8 cellular contexts compared by ENCODE assay signal in genomic region chr11:64247729-64248531, GRCh38. TPM values are rescaled to one million over a fixed set of nuclear protein-coding genes. Genes with fewer than 3 reads are reported as not detected.
A peak's percentile ranks its signal among the peaks of the same experiment; 100 is the strongest.
DNase-seq lines count a peak whose midpoint lies in the region; ATAC-seq, FAIRE-seq and TF ChIP-seq lines count a peak whose summit lies in the region.

No MANE protein-coding gene starts in this region.

- 19% methylated on average over 30 of the region's 31 CpGs for WGBS in K562 (ENCODE audit: insufficient coverage, low coverage, missing lambda C conversion rate)

- H3K9me3 ChIP-seq in K562 (replicated peaks; ENCODE audit: control insufficient read depth, insufficient read depth, low read depth, low read length) = no peaks in the 10 kb centered on the region
- no peaks in the 10 kb centered on the region for H3K9me3 ChIP-seq in left lung
- H3K9me3 ChIP-seq in tibial artery = no peaks in the 10 kb centered on the region

- peaks cover 32% of the 10 kb centered on the region for H3K36me3 ChIP-seq in K562 (ENCODE audit: control insufficient read depth, insufficient read depth, low read length)
- H3K36me3 ChIP-seq in left lung = peaks cover 0 to 15% of the 10 kb centered on the region in 2 donors
- peaks cover 0 to 14% (median 0%) of the 10 kb centered on the region in 3 donors for H3K36me3 ChIP-seq in tibial artery

- CTCF ChIA-PET in K562 (lab: Yijun Ruan, JAX; ENCODE audit: low intra/inter-chr PET ratio) = no interaction called here

- H3K79me2 ChIP-seq in K562 (ENCODE audit: control insufficient read depth, insufficient read depth, low read length) = peaks cover 50% of the 10 kb centered on the region

- peak overlapping the region; percentile 71 for H2AFZ ChIP-seq in K562 (ENCODE audit: low read depth, low read length)

- no peak for TF ChIP-seq EP300 in K562 (IDR thresholded peaks at IDR 0.05; ENCODE audit: low read length)

- H3K4me1 Mint-ChIP-seq in activated T-cell treated with anti-CD3 and anti-CD28 coated beads, Interleukin-2, amount 50 U/mL, for 24 hours (ENCODE audit: low read depth) = peaks cover 39% of the 10 kb centered on the region

- ATAC-seq in K562 (peak; percentile 18), left lung (peak; percentile 0), sciatic nerve (no peak)

- H3K27ac ChIP-seq in K562 (ENCODE audit: extremely low read depth, low read depth, low read length) (peak overlapping the region; percentile 85), left lung (peak overlapping the region; percentile 84 to 90), tibial artery (peak overlapping the region; percentile 87)

- H3K27me3 Mint-ChIP-seq in activated T-cell treated with anti-CD3 and anti-CD28 coated beads, Interleukin-2, amount 50 U/mL, for 24 hours = no peaks in the 10 kb centered on the region

- peaks cover 2% of the 10 kb centered on the region for H4K20me1 ChIP-seq in K562 (replicated peaks; ENCODE audit: control insufficient read depth, insufficient read depth, low read length)

- no TSS peak for BruUV-seq in K562 (replicated peaks; lab: Mats Ljungman, UMichigan)

- H3K4me3 Mint-ChIP-seq in activated T-cell treated with anti-CD3 and anti-CD28 coated beads, Interleukin-2, amount 50 U/mL, for 24 hours = peak overlapping the region; percentile 64

- peak; percentile 37 for FAIRE-seq in K562 (lab: Jason Lieb, UNC)

- no peak overlapping the region for H3K27ac Mint-ChIP-seq in activated T-cell treated with anti-CD3 and anti-CD28 coated beads, Interleukin-2, amount 50 U/mL, for 24 hours

- H3K27me3 ChIP-seq in K562 (ENCODE audit: control insufficient read depth in 2 of 2, insufficient read depth in 2 of 2, low read length in 2 of 2) = no peaks in the 10 kb centered on the region
- H3K27me3 ChIP-seq in left lung = no peaks in the 10 kb centered on the region
- no peaks in the 10 kb centered on the region for H3K27me3 ChIP-seq in tibial artery

- no peak for TF ChIP-seq POLR2A in K562 (conservative IDR thresholded peaks at IDR 0.05)

- no peak for TF ChIP-seq RAD21 in K562 (CRISPR knock-in tag; conservative IDR thresholded peaks at IDR 0.05 in 1 of 2, IDR thresholded peaks at IDR 0.05 in 1 of 2)

- TF ChIP-seq CTCF in K562 (IDR thresholded peaks at IDR 0.05 in 2 of 3, conservative IDR thresholded peaks at IDR 0.05 in 1 of 3; ENCODE audit: insufficient read depth in 2 of 3, low read depth in 1 of 3, low read length in 3 of 3) (no peak), left lung (IDR thresholded peaks at IDR 0.05) (no peak), tibial artery (IDR thresholded peaks at IDR 0.05) (no peak)

- no peaks in the 10 kb centered on the region for H3K9me1 ChIP-seq in K562 (ENCODE audit: control insufficient read depth, insufficient read depth, low read length)

- peaks cover 32% of the 10 kb centered on the region for H3K36me3 Mint-ChIP-seq in activated T-cell treated with anti-CD3 and anti-CD28 coated beads, Interleukin-2, amount 50 U/mL, for 24 hours (ENCODE audit: low read depth)

- no peak for DNase-seq in activated T-cell treated with anti-CD3 and anti-CD28 coated beads, Interleukin-2, amount 50 U/mL, for 24 hours
- DNase-seq in activated T-cell treated with anti-CD3 and anti-CD28 coated beads for 4 hours = no peak
- DNase-seq in K562 (ENCODE audit: extremely low read depth in 1 of 4, low spot score in 3 of 4) = no peak
- DNase-seq in left lung = no peak
- DNase-seq in tibial artery = no peak
- no peak for DNase-seq in AG08396 (ENCODE audit: low spot score)
- no peak for DNase-seq in sciatic nerve (ENCODE audit: low spot score)
- DNase-seq in T1000 (lab: John Stamatoyannopoulos, UW) = no peak

- in situ Hi-C loops in K562 (cut with MboI) = no loop called here

- intact Hi-C loops in K562 (cut with micrococcal nuclease) = loop anchor here (2.0 to 10.0 kb wide), 3 partner anchors 21 to 57 kb away; partner anchors contain the start of genes CATSPERZ, ESRRA and FERMT3
- intact Hi-C loops in left lung (cut with DNase I) = no loop called here
- intact Hi-C loops in tibial artery (cut with DNase I; ENCODE audit: low total_unique reads) = no loop called here
- intact Hi-C loops in sciatic nerve (cut with DNase I) = no loop called here

- no peaks in the 10 kb centered on the region for H3K9me3 Mint-ChIP-seq in activated T-cell treated with anti-CD3 and anti-CD28 coated beads, Interleukin-2, amount 50 U/mL, for 24 hours

- H3K4me1 ChIP-seq in K562 (replicated peaks in 1 of 2; ENCODE audit: control insufficient read depth in 2 of 2, insufficient read depth in 2 of 2, low read length in 2 of 2) = peaks cover 42 to 92% of the 10 kb centered on the region in 2 experiments
- H3K4me1 ChIP-seq in left lung = peaks cover 16 to 64% of the 10 kb centered on the region in 2 donors
- peaks cover 0 to 61% (median 48%) of the 10 kb centered on the region in 4 donors for H3K4me1 ChIP-seq in tibial artery

- peak overlapping the region; percentile 87 for H3K4me2 ChIP-seq in K562 (ENCODE audit: insufficient read depth, low read length)

- peak overlapping the region; percentile 80 to 95 for H3K9ac ChIP-seq in K562 (ENCODE audit: insufficient read depth in 1 of 2, low read depth in 2 of 2, low read length in 2 of 2)

- POLR2A ChIA-PET in K562 (lab: Yijun Ruan, JAX) = interaction anchor here (0.6 to 7.8 kb wide), 12 partner anchors 8 to 62 kb away, joined by 3 to 58 read pairs (median 4); partner anchors contain the start of genes FERMT3 and STIP1

- peak overlapping the region; percentile 98 for H3K4me3 ChIP-seq in K562
- H3K4me3 ChIP-seq in left lung = peak overlapping the region; percentile 56 to 77
- peak overlapping the region; percentile 62 to 79 for H3K4me3 ChIP-seq in tibial artery

RNA-seq across cellular contexts. Expression of gene PPP1R14B, which starts 1.2 kb away (rescaled TPM):
- 22.4 and 60.4 TPM in 2 replicates for total RNA-seq in K562 (2011; cell fraction: chromatin; rRNA removed; ENCODE audit: low replicate concordance)
- total RNA-seq in K562 (2011; cell fraction: nucleolus; rRNA removed) = 71.5 and 97.6 TPM in 2 replicates
- 71.8 and 129 TPM in 2 replicates for total RNA-seq in K562 (2011; cell fraction: nucleoplasm; rRNA removed)
- total RNA-seq in K562 (2014; rRNA removed) = 566 and 592 TPM in 2 replicates
- total RNA-seq in K562 (2014; rRNA removed; fragmentation: Illumina TruSeq; extraction: Trizol) = 114 and 162 TPM in 2 replicates
- total RNA-seq in K562 (2015; rRNA removed; fragmentation: Illumina TruSeq; extraction: Trizol) = 300 and 321 TPM in 2 replicates
- total RNA-seq in K562 (2021) = 391 and 402 TPM in 2 replicates
- polyA plus RNA-seq in K562 (2011; rRNA removed) = 182 and 196 TPM in 2 replicates
- 198 and 362 TPM in 2 replicates for polyA plus RNA-seq in K562 (2011; cell fraction: cytosol; rRNA removed)
- 169 and 217 TPM in 2 replicates for polyA plus RNA-seq in K562 (2011; cell fraction: nucleus; rRNA removed)
- polyA plus RNA-seq in K562 (2012) = 195 and 318 TPM in 2 replicates
- 212 and 254 TPM in 2 replicates for polyA plus RNA-seq in K562 (2014; fragmentation: Illumina TruSeq; extraction: Trizol)
- 10 to 100 TPM in 1 of 2 experiments, 1 to 10 TPM in 1; 7.7 to 17.5 TPM for polyA plus RNA-seq in K562 (2014; fragmentation: Nextera tagmentation; extraction: Ambion mirVana)
- polyA plus RNA-seq in K562 (2014; rRNA removed) = 312 and 380 TPM in 2 replicates
- polyA minus RNA-seq in K562 (2011; rRNA and poly(A)+ RNA removed) = 33.2 and 49.9 TPM in 2 replicates
- polyA minus RNA-seq in K562 (2011; cell fraction: cytosol; rRNA and poly(A)+ RNA removed) = 84.7 and 86.5 TPM in 2 replicates
- 27.9 and 34.1 TPM in 2 replicates for polyA minus RNA-seq in K562 (2011; cell fraction: nucleus; rRNA and poly(A)+ RNA removed)
- total RNA-seq in left lung = 100 to 1,000 TPM; 154 to 200 TPM
- 48.8 TPM for total RNA-seq in sciatic nerve

RNA-seq across cellular contexts. Expression of gene PLCB3, which starts 3.4 kb away (rescaled TPM):
- total RNA-seq in K562 (2011; cell fraction: chromatin; rRNA removed; ENCODE audit: low replicate concordance) = 41.0 and 132 TPM in 2 replicates
- 77.6 and 79.7 TPM in 2 replicates for total RNA-seq in K562 (2011; cell fraction: nucleolus; rRNA removed)
- total RNA-seq in K562 (2011; cell fraction: nucleoplasm; rRNA removed) = 28.1 and 43.7 TPM in 2 replicates
- 33.6 and 42.5 TPM in 2 replicates for total RNA-seq in K562 (2014; rRNA removed)
- 7.0 and 8.4 TPM in 2 replicates for total RNA-seq in K562 (2014; rRNA removed; fragmentation: Illumina TruSeq; extraction: Trizol)
- total RNA-seq in K562 (2015; rRNA removed; fragmentation: Illumina TruSeq; extraction: Trizol) = 14.6 and 14.9 TPM in 2 replicates
- total RNA-seq in K562 (2021) = 37.1 and 44.8 TPM in 2 replicates
- polyA plus RNA-seq in K562 (2011; rRNA removed) = 11.5 and 18.0 TPM in 2 replicates
- 10.3 and 18.2 TPM in 2 replicates for polyA plus RNA-seq in K562 (2011; cell fraction: cytosol; rRNA removed)
- polyA plus RNA-seq in K562 (2011; cell fraction: nucleus; rRNA removed) = 77.2 and 104 TPM in 2 replicates
- 23.9 and 26.4 TPM in 2 replicates for polyA plus RNA-seq in K562 (2012)
- polyA plus RNA-seq in K562 (2014; fragmentation: Illumina TruSeq; extraction: Trizol) = 16.0 and 23.9 TPM in 2 replicates
- polyA plus RNA-seq in K562 (2014; fragmentation: Nextera tagmentation; extraction: Ambion mirVana) = under 1 TPM; 0.31 to 0.37 TPM
- polyA plus RNA-seq in K562 (2014; rRNA removed) = 24.7 and 27.6 TPM in 2 replicates
- 9.7 and 13.1 TPM in 2 replicates for polyA minus RNA-seq in K562 (2011; rRNA and poly(A)+ RNA removed)
- polyA minus RNA-seq in K562 (2011; cell fraction: cytosol; rRNA and poly(A)+ RNA removed) = 19.2 and 19.7 TPM in 2 replicates
- polyA minus RNA-seq in K562 (2011; cell fraction: nucleus; rRNA and poly(A)+ RNA removed) = 20.1 and 25.0 TPM in 2 replicates
- 10 to 100 TPM; 39.1 to 42.7 TPM for total RNA-seq in left lung
- total RNA-seq in sciatic nerve = 23.6 TPM

RNA-seq across cellular contexts. Expression of gene FKBP2, which starts 7.0 kb away (rescaled TPM):
- total RNA-seq in K562 (2011; cell fraction: chromatin; rRNA removed; ENCODE audit: low replicate concordance) = 24.7 and 45.5 TPM in 2 replicates
- 58.4 and 66.4 TPM in 2 replicates for total RNA-seq in K562 (2011; cell fraction: nucleolus; rRNA removed)
- 56.3 and 59.5 TPM in 2 replicates for total RNA-seq in K562 (2011; cell fraction: nucleoplasm; rRNA removed)
- total RNA-seq in K562 (2014; rRNA removed) (151 TPM in 2 replicates), K562 (2014; rRNA removed; fragmentation: Illumina TruSeq; extraction: Trizol) (28.0 and 49.2 TPM in 2 replicates), K562 (2015; rRNA removed; fragmentation: Illumina TruSeq; extraction: Trizol) (73.1 and 79.0 TPM in 2 replicates), K562 (2021) (44.5 and 58.1 TPM in 2 replicates), left lung (10 to 100 TPM; 61.9 to 66.1 TPM), sciatic nerve (56.2 TPM)
- polyA plus RNA-seq in K562 (2011; rRNA removed) (30.8 and 36.6 TPM in 2 replicates), K562 (2014; fragmentation: Illumina TruSeq; extraction: Trizol) (71.7 and 83.5 TPM in 2 replicates), K562 (2014; fragmentation: Nextera tagmentation; extraction: Ambion mirVana) (10 to 100 TPM in 1 of 2 experiments, 1 to 10 TPM in 1; 3.5 to 27.1 TPM), K562 (2014; rRNA removed) (92.2 and 110 TPM in 2 replicates)
- polyA plus RNA-seq in K562 (2011; cell fraction: cytosol; rRNA removed) = 60.1 and 75.2 TPM in 2 replicates
- 52.4 and 56.6 TPM in 2 replicates for polyA plus RNA-seq in K562 (2011; cell fraction: nucleus; rRNA removed)
- polyA plus RNA-seq in K562 (2012) = 115 and 123 TPM in 2 replicates
- polyA minus RNA-seq in K562 (2011; rRNA and poly(A)+ RNA removed) = 10.6 and 16.1 TPM in 2 replicates
- 33.8 and 40.5 TPM in 2 replicates for polyA minus RNA-seq in K562 (2011; cell fraction: cytosol; rRNA and poly(A)+ RNA removed)
- polyA minus RNA-seq in K562 (2011; cell fraction: nucleus; rRNA and poly(A)+ RNA removed) = 7.8 and 14.2 TPM in 2 replicates

RNA-seq across cellular contexts. Expression of gene VEGFB, which starts 13.5 kb away (rescaled TPM):
- 16.1 and 40.0 TPM in 2 replicates for total RNA-seq in K562 (2011; cell fraction: chromatin; rRNA removed; ENCODE audit: low replicate concordance)
- total RNA-seq in K562 (2011; cell fraction: nucleolus; rRNA removed) = 23.4 and 32.0 TPM in 2 replicates
- total RNA-seq in K562 (2011; cell fraction: nucleoplasm; rRNA removed) = 31.9 and 33.0 TPM in 2 replicates
- total RNA-seq in K562 (2014; rRNA removed) = 28.2 and 44.3 TPM in 2 replicates
- 21.0 and 22.6 TPM in 2 replicates for total RNA-seq in K562 (2014; rRNA removed; fragmentation: Illumina TruSeq; extraction: Trizol)
- 25.7 and 28.0 TPM in 2 replicates for total RNA-seq in K562 (2015; rRNA removed; fragmentation: Illumina TruSeq; extraction: Trizol)
- 83.4 and 88.3 TPM in 2 replicates for total RNA-seq in K562 (2021)
- 11.0 and 13.5 TPM in 2 replicates for polyA plus RNA-seq in K562 (2011; rRNA removed)
- 12.1 and 16.0 TPM in 2 replicates for polyA plus RNA-seq in K562 (2011; cell fraction: cytosol; rRNA removed)
- 25.1 and 26.2 TPM in 2 replicates for polyA plus RNA-seq in K562 (2011; cell fraction: nucleus; rRNA removed)
- 97.3 and 181 TPM in 2 replicates for polyA plus RNA-seq in K562 (2012)
- polyA plus RNA-seq in K562 (2014; fragmentation: Illumina TruSeq; extraction: Trizol) = 35.2 and 41.4 TPM in 2 replicates
- polyA plus RNA-seq in K562 (2014; fragmentation: Nextera tagmentation; extraction: Ambion mirVana) = 10 to 100 TPM; 12.0 to 12.1 TPM
- polyA plus RNA-seq in K562 (2014; rRNA removed) = 31.8 and 35.8 TPM in 2 replicates
- 4.2 and 6.2 TPM in 2 replicates for polyA minus RNA-seq in K562 (2011; rRNA and poly(A)+ RNA removed)
- 21.2 and 26.0 TPM in 2 replicates for polyA minus RNA-seq in K562 (2011; cell fraction: cytosol; rRNA and poly(A)+ RNA removed)
- polyA minus RNA-seq in K562 (2011; cell fraction: nucleus; rRNA and poly(A)+ RNA removed) = 3.2 and 4.9 TPM in 2 replicates
- 100 to 1,000 TPM; 107 to 132 TPM for total RNA-seq in left lung
- total RNA-seq in sciatic nerve = 134 TPM

RNA-seq across cellular contexts. Expression of gene DNAJC4, which starts 17.6 kb away (rescaled TPM):
- total RNA-seq in K562 (2011; cell fraction: chromatin; rRNA removed; ENCODE audit: low replicate concordance) = 39.7 and 112 TPM in 2 replicates
- total RNA-seq in K562 (2011; cell fraction: nucleolus; rRNA removed) = 78.0 and 98.9 TPM in 2 replicates
- total RNA-seq in K562 (2011; cell fraction: nucleoplasm; rRNA removed) = 64.2 and 65.8 TPM in 2 replicates
- 16.4 and 20.2 TPM in 2 replicates for total RNA-seq in K562 (2014; rRNA removed)
- 6.6 and 11.2 TPM in 2 replicates for total RNA-seq in K562 (2014; rRNA removed; fragmentation: Illumina TruSeq; extraction: Trizol)
- total RNA-seq in K562 (2015; rRNA removed; fragmentation: Illumina TruSeq; extraction: Trizol) = 19.3 and 19.9 TPM in 2 replicates
- total RNA-seq in K562 (2021) = 27.6 and 31.8 TPM in 2 replicates
- 23.9 and 45.1 TPM in 2 replicates for polyA plus RNA-seq in K562 (2011; rRNA removed)
- polyA plus RNA-seq in K562 (2011; cell fraction: cytosol; rRNA removed) = 30.8 and 65.5 TPM in 2 replicates
- 110 and 164 TPM in 2 replicates for polyA plus RNA-seq in K562 (2011; cell fraction: nucleus; rRNA removed)
- polyA plus RNA-seq in K562 (2012) = 34.0 and 79.2 TPM in 2 replicates
- polyA plus RNA-seq in K562 (2014; fragmentation: Illumina TruSeq; extraction: Trizol) = 28.0 and 37.5 TPM in 2 replicates
- polyA plus RNA-seq in K562 (2014; fragmentation: Nextera tagmentation; extraction: Ambion mirVana) = 1 to 10 TPM; 4.0 to 4.6 TPM
- polyA plus RNA-seq in K562 (2014; rRNA removed) = 32.6 and 42.9 TPM in 2 replicates
- polyA minus RNA-seq in K562 (2011; rRNA and poly(A)+ RNA removed) = 7.1 and 9.0 TPM in 2 replicates
- 12.6 and 23.5 TPM in 2 replicates for polyA minus RNA-seq in K562 (2011; cell fraction: cytosol; rRNA and poly(A)+ RNA removed)
- polyA minus RNA-seq in K562 (2011; cell fraction: nucleus; rRNA and poly(A)+ RNA removed) = 15.8 and 16.0 TPM in 2 replicates
- total RNA-seq in left lung = 10 to 100 TPM; 26.0 to 43.3 TPM
- total RNA-seq in sciatic nerve = 30.4 TPM
